Comparison of ENCODE assay signal across 20 cellular contexts in the genomic region with DNA sequence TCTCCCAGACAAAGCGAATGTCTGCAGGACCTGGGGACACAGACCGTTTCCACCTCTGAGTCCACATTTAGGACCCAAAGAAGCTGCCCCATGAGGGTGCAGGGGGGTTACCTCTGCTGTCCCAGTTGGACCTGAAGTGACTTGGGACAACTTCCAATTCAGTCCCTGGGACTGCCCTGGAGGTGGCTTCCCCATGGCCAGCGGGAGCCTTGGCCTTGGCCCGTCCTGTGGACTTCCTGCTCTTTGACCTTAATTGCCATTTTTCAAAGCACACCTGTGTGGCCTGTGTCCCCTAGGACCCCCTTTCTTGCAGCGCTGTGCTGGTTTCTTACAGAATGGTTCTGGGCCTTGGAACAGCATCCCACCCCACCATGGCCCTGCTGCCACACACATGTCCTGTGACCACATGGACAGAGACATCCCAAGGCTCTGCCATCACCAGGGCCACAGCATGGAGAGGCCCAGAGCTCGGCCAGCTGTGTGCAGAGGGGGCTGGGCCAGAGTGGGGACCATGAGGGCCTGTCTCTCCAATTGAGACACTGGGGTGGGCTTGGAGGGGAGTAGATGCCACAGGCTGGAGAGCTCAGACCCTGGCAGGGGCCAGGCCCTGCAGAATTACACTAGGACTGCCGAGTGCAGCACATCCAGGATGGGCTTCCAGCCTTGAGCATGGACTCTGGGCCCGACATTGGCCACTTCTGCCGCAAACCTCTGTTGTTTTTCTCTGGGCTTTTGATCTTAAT. TPM values are rescaled to one million over a fixed set of nuclear protein-coding genes. Genes with fewer than 3 reads are reported as not detected.
DNase-seq lines count a peak whose midpoint lies in the region; ATAC-seq and TF ChIP-seq lines count a peak whose summit lies in the region.
"Had no signal": no experiment of that assay in that cellular context is flagged by ENCODE, and none has a peak within 500 bp of the region (broad histone marks: within the 10 kb centered on the region; RNA-seq: fewer than 3 reads in every experiment).

No MANE protein-coding gene starts in this region.

- no peak for TF ChIP-seq CTCF in Peyer's patch (IDR thresholded peaks at IDR 0.05)
- TF ChIP-seq CTCF in GM20000 (IDR thresholded peaks at IDR 0.05; ENCODE audit: extremely low read depth, missing control alignments): no peak

- peaks cover 0 to 36% (median 0%) of the 10 kb centered on the region in 3 donors for H3K36me3 ChIP-seq in Peyer's patch

- TF ChIP-seq POLR2A in Peyer's patch (IDR thresholded peaks at IDR 0.05): no peak

- peaks cover 26% of the 10 kb centered on the region for H3K36me3 Mint-ChIP-seq in activated CD4-positive, alpha-beta T cell treated with anti-CD3 and anti-CD28 coated beads, Interleukin-2, amount 10 ng/mL, durations not matched to agents 24 days and 14 days (ENCODE audit: low read depth)
- peaks cover 19% of the 10 kb centered on the region for H3K36me3 Mint-ChIP-seq in activated CD4-positive, alpha-beta T cell treated with anti-CD3 and anti-CD28 coated beads for 36 hours (ENCODE audit: low read depth)
- peaks cover 30% of the 10 kb centered on the region for H3K36me3 Mint-ChIP-seq in stimulated activated memory B cell treated with anti-CD40 and anti-IgM and Interleukin-4, amounts not matched to agents 10 μg/mL and 1 μg/mL and 100 μg/mL, for 72 hours

- POLR2A ChIA-PET in activated CD4-positive, alpha-beta T cell treated with anti-CD3 and anti-CD28 coated beads for 36 hours (lab: Charles Lee): interaction anchor here (1.4 kb wide), 1 partner anchor 16 kb away, joined by 3 read pairs; no protein-coding TSS in a partner anchor

- H3K27ac ChIP-seq in Peyer's patch: no peak overlapping the region
- H3K27ac ChIP-seq: esophagus muscularis mucosa had no signal

- peak overlapping the region; percentile 48 for H3K27ac Mint-ChIP-seq in activated CD4-positive, alpha-beta T cell treated with anti-CD3 and anti-CD28 coated beads, Interleukin-2, amount 10 ng/mL, durations not matched to agents 24 days and 14 days
- H3K27ac Mint-ChIP-seq in activated CD4-positive, alpha-beta T cell treated with anti-CD3 and anti-CD28 coated beads for 36 hours: no peak overlapping the region
- peak overlapping the region; percentile 27 for H3K27ac Mint-ChIP-seq in stimulated activated memory B cell treated with anti-CD40 and anti-IgM and Interleukin-4, amounts not matched to agents 10 μg/mL and 1 μg/mL and 100 μg/mL, for 72 hours
- H3K27ac Mint-ChIP-seq: progenitor cell of endocrine pancreas had no signal

- no peak overlapping the region for H3K4me3 ChIP-seq in Peyer's patch
- H3K4me3 ChIP-seq: esophagus muscularis mucosa, lung, spleen had no signal

- peaks cover 8% of the 10 kb centered on the region for H3K4me1 Mint-ChIP-seq in activated CD4-positive, alpha-beta T cell treated with anti-CD3 and anti-CD28 coated beads, Interleukin-2, amount 10 ng/mL, durations not matched to agents 24 days and 14 days
- no peaks in the 10 kb centered on the region for H3K4me1 Mint-ChIP-seq in activated CD4-positive, alpha-beta T cell treated with anti-CD3 and anti-CD28 coated beads for 36 hours
- H3K4me1 Mint-ChIP-seq in stimulated activated memory B cell treated with anti-CD40 and anti-IgM and Interleukin-4, amounts not matched to agents 10 μg/mL and 1 μg/mL and 100 μg/mL, for 72 hours: peaks cover 5% of the 10 kb centered on the region

- no peaks in the 10 kb centered on the region for H3K9me3 Mint-ChIP-seq in activated CD4-positive, alpha-beta T cell treated with anti-CD3 and anti-CD28 coated beads, Interleukin-2, amount 10 ng/mL, durations not matched to agents 24 days and 14 days
- no peaks in the 10 kb centered on the region for H3K9me3 Mint-ChIP-seq in activated CD4-positive, alpha-beta T cell treated with anti-CD3 and anti-CD28 coated beads for 36 hours (ENCODE audit: low read depth)
- H3K9me3 Mint-ChIP-seq in stimulated activated memory B cell treated with anti-CD40 and anti-IgM and Interleukin-4, amounts not matched to agents 10 μg/mL and 1 μg/mL and 100 μg/mL, for 72 hours: no peaks in the 10 kb centered on the region
- H3K9me3 Mint-ChIP-seq: central memory CD8-positive, alpha-beta T cell; immature natural killer cell had no signal

- no peak overlapping the region for H3K4me3 Mint-ChIP-seq in activated CD4-positive, alpha-beta T cell treated with anti-CD3 and anti-CD28 coated beads, Interleukin-2, amount 10 ng/mL, durations not matched to agents 24 days and 14 days
- H3K4me3 Mint-ChIP-seq in activated CD4-positive, alpha-beta T cell treated with anti-CD3 and anti-CD28 coated beads for 36 hours: no peak overlapping the region
- no peak overlapping the region for H3K4me3 Mint-ChIP-seq in stimulated activated memory B cell treated with anti-CD40 and anti-IgM and Interleukin-4, amounts not matched to agents 10 μg/mL and 1 μg/mL and 100 μg/mL, for 72 hours
- H3K4me3 Mint-ChIP-seq: immature natural killer cell had no signal

- CTCF ChIA-PET in activated CD4-positive, alpha-beta T cell treated with anti-CD3 and anti-CD28 coated beads for 36 hours (lab: Charles Lee): no interaction called here

- intact Hi-C loops in activated CD4-positive, alpha-beta T cell treated with anti-CD3 and anti-CD28 coated beads, Interleukin-2, amount 10 ng/mL, durations not matched to agents 24 days and 14 days (cut with micrococcal nuclease): no loop called here
- intact Hi-C loops in activated CD4-positive, alpha-beta T cell treated with anti-CD3 and anti-CD28 coated beads for 36 hours (cut with DNase I, micrococcal nuclease): no loop called here
- intact Hi-C loops in left colon (cut with DNase I, micrococcal nuclease): no loop called here

- no peak for DNase-seq in activated CD4-positive, alpha-beta T cell treated with anti-CD3 and anti-CD28 coated beads, Interleukin-2, amount 10 ng/mL, durations not matched to agents 24 days and 14 days
- no peak for DNase-seq in activated CD4-positive, alpha-beta T cell treated with anti-CD3 and anti-CD28 coated beads for 36 hours
- peak in 2 of 3 donors; percentile 42 to 44 for DNase-seq in Peyer's patch
- DNase-seq in left colon: peak in 1 of 2 donors; percentile 20
- DNase-seq in NOMO-1 treated with DMSO at 0.1 percent for 48 hours (lab: John Stamatoyannopoulos, UW; ENCODE audit: unreplicated experiment): no peak
- no peak for DNase-seq in GM20000 (ENCODE audit: low spot score)
- DNase-seq: activated CD4-positive, alpha-beta T cell treated with anti-CD3 and anti-CD28 coated beads, Interleukin-2, amount 50 U/mL, for 4 hours; anterior cingulate cortex; C1 segment of cervical spinal cord; effector CD4-positive, alpha-beta T cell; immature natural killer cell; SK-N-SH; spleen; stimulated activated CD8-positive, alpha-beta memory T cell treated with anti-CD3 and anti-CD28 coated beads, Interleukin-4, amount 100 ng/mL, for 48 hours had no signal

- H3K27me3 Mint-ChIP-seq in activated CD4-positive, alpha-beta T cell treated with anti-CD3 and anti-CD28 coated beads, Interleukin-2, amount 10 ng/mL, durations not matched to agents 24 days and 14 days: no peaks in the 10 kb centered on the region
- H3K27me3 Mint-ChIP-seq in activated CD4-positive, alpha-beta T cell treated with anti-CD3 and anti-CD28 coated beads for 36 hours: no peaks in the 10 kb centered on the region
- no peaks in the 10 kb centered on the region for H3K27me3 Mint-ChIP-seq in stimulated activated memory B cell treated with anti-CD40 and anti-IgM and Interleukin-4, amounts not matched to agents 10 μg/mL and 1 μg/mL and 100 μg/mL, for 72 hours
- H3K27me3 Mint-ChIP-seq: central memory CD8-positive, alpha-beta T cell; progenitor cell of endocrine pancreas had no signal

- no peaks in the 10 kb centered on the region for H3K4me1 ChIP-seq in Peyer's patch

- no peak for ATAC-seq in activated CD4-positive, alpha-beta T cell treated with anti-CD3 and anti-CD28 coated beads for 36 hours
- peak; percentile 11 for ATAC-seq in left colon
- no peak for ATAC-seq in stimulated activated memory B cell treated with anti-CD40 and anti-IgM and Interleukin-4, amounts not matched to agents 10 μg/mL and 1 μg/mL and 100 μg/mL, for 72 hours
- no peak for ATAC-seq in HG03442 (IDR thresholded peaks at IDR 0.05; ENCODE audit: unreplicated experiment)

- no peaks in the 10 kb centered on the region for H3K27me3 ChIP-seq in Peyer's patch
- H3K27me3 ChIP-seq: esophagus muscularis mucosa, spleen had no signal

- no peaks in the 10 kb centered on the region for H3K9me3 ChIP-seq in Peyer's patch
- H3K9me3 ChIP-seq: esophagus muscularis mucosa, SK-N-SH, spleen had no signal

RNA-seq across cellular contexts. Expression of a gene that starts 45.8 kb away (rescaled TPM):
- 48.6 and 50.7 TPM in 2 replicates for total RNA-seq in activated CD4-positive, alpha-beta T cell treated with anti-CD3 and anti-CD28 coated beads, Interleukin-2, amount 10 ng/mL, durations not matched to agents 24 days and 14 days
- 10 to 100 TPM; 38.6 to 49.9 TPM for total RNA-seq in activated CD4-positive, alpha-beta T cell treated with anti-CD3 and anti-CD28 coated beads for 36 hours
- total RNA-seq in Peyer's patch: 100 to 1,000 TPM in 3 of 4 donors, 10 to 100 TPM in 1; 66.6 to 152 (median 101) TPM
- 10 to 100 TPM; 49.4 to 54.3 TPM for total RNA-seq in left colon

RNA-seq across cellular contexts. Expression of a gene that starts 53.1 kb away (rescaled TPM):
- 167 and 176 TPM in 2 replicates for total RNA-seq in activated CD4-positive, alpha-beta T cell treated with anti-CD3 and anti-CD28 coated beads, Interleukin-2, amount 10 ng/mL, durations not matched to agents 24 days and 14 days
- 100 to 1,000 TPM; 236 to 256 TPM for total RNA-seq in activated CD4-positive, alpha-beta T cell treated with anti-CD3 and anti-CD28 coated beads for 36 hours
- 10 to 100 TPM; 11.9 to 42.1 (median 17.8) TPM for total RNA-seq in Peyer's patch
- total RNA-seq in left colon: 10 to 100 TPM; 14.9 to 21.2 TPM

Comparison
In these comparisons a context has a peak if more than half of its experiments do, and no peak if none do; other contexts are left out.
1. DNase-seq: peak in Peyer's patch (2 of 3); none in activated CD4-positive, alpha-beta T cell treated with anti-CD3 and anti-CD28 coated beads, Interleukin-2, amount 10 ng/mL, durations not matched to agents 24 days and 14 days (single experiment), activated CD4-positive, alpha-beta T cell treated with anti-CD3 and anti-CD28 coated beads for 36 hours (single experiment), NOMO-1 treated with DMSO at 0.1 percent for 48 hours (single experiment) and GM20000 (single experiment).